9 cellular contexts compared by ENCODE assay signal in genomic region chr14:106308839-106309389, GRCh38.
DNase-seq lines count a peak whose midpoint lies in the region; ATAC-seq and TF ChIP-seq lines count a peak whose summit lies in the region.
"Had no signal": no experiment of that assay in that cellular context is flagged by ENCODE, and none has a peak within 500 bp of the region (broad histone marks: within the 10 kb centered on the region; RNA-seq: fewer than 3 reads in every experiment).

No MANE protein-coding gene starts in this region.

- H3K4me1 ChIP-seq in Caco-2 (no peaks in the 10 kb centered on the region), colonic mucosa (no peaks in the 10 kb centered on the region)

- H3K9ac ChIP-seq in colonic mucosa (ENCODE audit: low read depth in 2 of 2, low read length in 2 of 2) = no peak overlapping the region

- no peak overlapping the region for H3K4me3 Mint-ChIP-seq in Caco-2 (ENCODE audit: unreplicated experiment)
- H3K4me3 Mint-ChIP-seq in progenitor cell of endocrine pancreas (ENCODE audit: low read depth) = no peak overlapping the region

- H3K36me3 ChIP-seq in Caco-2 (ENCODE audit: control insufficient read depth, insufficient read depth, low read length) (no peaks in the 10 kb centered on the region), colonic mucosa (no peaks in the 10 kb centered on the region)

- ATAC-seq in GM19452 (IDR thresholded peaks at IDR 0.05; ENCODE audit: unreplicated experiment) (peak; percentile 84), HG03571 (IDR thresholded peaks at IDR 0.05; ENCODE audit: unreplicated experiment) (peak; percentile 82)

- H3K36me3 Mint-ChIP-seq in Caco-2 (ENCODE audit: insufficient read depth, unreplicated experiment) (peaks cover 5% of the 10 kb centered on the region), progenitor cell of endocrine pancreas (ENCODE audit: insufficient read depth) (peaks cover 2% of the 10 kb centered on the region)

- intact Hi-C loops in Caco-2 (cut with micrococcal nuclease; ENCODE audit: unreplicated experiment) = no loop called here
- intact Hi-C loops in colonic mucosa (cut with DNase I) = no loop called here

- no peaks in the 10 kb centered on the region for H3K4me1 Mint-ChIP-seq in Caco-2 (ENCODE audit: low read depth, unreplicated experiment)
- H3K4me1 Mint-ChIP-seq in progenitor cell of endocrine pancreas (ENCODE audit: low read depth) = no peaks in the 10 kb centered on the region

- H3K4me3 ChIP-seq in Caco-2 (ENCODE audit: low read depth, low read length) (no peak overlapping the region), colonic mucosa (no peak overlapping the region)
- H3K4me3 ChIP-seq: SK-N-MC had no signal

- TF ChIP-seq CTCF in Caco-2 (IDR thresholded peaks at IDR 0.05; ENCODE audit: insufficient read depth in 1 of 2, low read depth in 1 of 2, low read length in 1 of 2, severe bottlenecking in 1 of 2, unreplicated experiment in 1 of 2) (peak; percentile 85 to 87), colonic mucosa (IDR thresholded peaks at IDR 0.05) (peak; percentile 21), progenitor cell of endocrine pancreas (IDR thresholded peaks at IDR 0.05; ENCODE audit: unreplicated experiment) (peak; percentile 22)

- BruUV-seq in Caco-2 (replicated peaks; lab: Mats Ljungman, UMichigan) = no TSS peak

- H3K27me3 Mint-ChIP-seq in Caco-2 (ENCODE audit: insufficient read depth, unreplicated experiment) (peaks cover 3% of the 10 kb centered on the region), progenitor cell of endocrine pancreas (no peaks in the 10 kb centered on the region)

- DNase-seq in Caco-2 (peak in 1 of 2 experiments; percentile 67), colonic mucosa (peak; percentile 49), progenitor cell of endocrine pancreas (ENCODE audit: low spot score, unreplicated experiment) (no peak), amygdala (lab: John Stamatoyannopoulos, UW) (no peak), hepatic stellate cell (ENCODE audit: low spot score) (no peak)
- peak; percentile 25 to 72 (median 33) for DNase-seq in activated CD4-positive, CD25-positive, alpha-beta regulatory T cell (lab: John Stamatoyannopoulos, UW)

- H3K27ac ChIP-seq in colonic mucosa = no peak overlapping the region
- H3K27ac ChIP-seq: SK-N-MC had no signal

- H3K27me3 ChIP-seq in Caco-2 (replicated peaks; ENCODE audit: control insufficient read depth, insufficient read depth, low read length) (no peaks in the 10 kb centered on the region), colonic mucosa (no peaks in the 10 kb centered on the region)

- CTCF ChIA-PET in Caco-2 (lab: Charles Lee) = interaction anchor here (0.5 to 0.8 kb wide), 5 partner anchors 10 to 108 kb away, joined by 3 to 4 read pairs (median 3); no protein-coding TSS in a partner anchor

- H3K9me3 Mint-ChIP-seq in Caco-2 (ENCODE audit: unreplicated experiment) (peaks cover 9% of the 10 kb centered on the region), progenitor cell of endocrine pancreas (ENCODE audit: low read depth) (peaks cover 61% of the 10 kb centered on the region)

- H3K27ac Mint-ChIP-seq in Caco-2 (ENCODE audit: unreplicated experiment) = no peak overlapping the region
- no peak overlapping the region for H3K27ac Mint-ChIP-seq in progenitor cell of endocrine pancreas

- POLR2A ChIA-PET in Caco-2 (lab: Charles Lee) = no interaction called here

- H3K9me3 ChIP-seq in Caco-2 (0 out of 2 replicates have a peak, but pooled peaks cover 3% of the 10 kb centered on the region), colonic mucosa (no peaks in the 10 kb centered on the region)

Comparison
In these comparisons a context has a peak if more than half of its experiments do, and no peak if none do; other contexts are left out.
1. DNase-seq: peak in activated CD4-positive, CD25-positive, alpha-beta regulatory T cell (4 of 4) and colonic mucosa (single experiment); none in progenitor cell of endocrine pancreas (single experiment), amygdala (0 of 56) and hepatic stellate cell (single experiment).
2. CTCF ChIP-seq: peak in every context shown above with its lines; median percentile 86 in Caco-2; 22 in progenitor cell of endocrine pancreas; 21 in colonic mucosa.